15 cellular contexts compared by ENCODE assay signal in the genomic region with DNA sequence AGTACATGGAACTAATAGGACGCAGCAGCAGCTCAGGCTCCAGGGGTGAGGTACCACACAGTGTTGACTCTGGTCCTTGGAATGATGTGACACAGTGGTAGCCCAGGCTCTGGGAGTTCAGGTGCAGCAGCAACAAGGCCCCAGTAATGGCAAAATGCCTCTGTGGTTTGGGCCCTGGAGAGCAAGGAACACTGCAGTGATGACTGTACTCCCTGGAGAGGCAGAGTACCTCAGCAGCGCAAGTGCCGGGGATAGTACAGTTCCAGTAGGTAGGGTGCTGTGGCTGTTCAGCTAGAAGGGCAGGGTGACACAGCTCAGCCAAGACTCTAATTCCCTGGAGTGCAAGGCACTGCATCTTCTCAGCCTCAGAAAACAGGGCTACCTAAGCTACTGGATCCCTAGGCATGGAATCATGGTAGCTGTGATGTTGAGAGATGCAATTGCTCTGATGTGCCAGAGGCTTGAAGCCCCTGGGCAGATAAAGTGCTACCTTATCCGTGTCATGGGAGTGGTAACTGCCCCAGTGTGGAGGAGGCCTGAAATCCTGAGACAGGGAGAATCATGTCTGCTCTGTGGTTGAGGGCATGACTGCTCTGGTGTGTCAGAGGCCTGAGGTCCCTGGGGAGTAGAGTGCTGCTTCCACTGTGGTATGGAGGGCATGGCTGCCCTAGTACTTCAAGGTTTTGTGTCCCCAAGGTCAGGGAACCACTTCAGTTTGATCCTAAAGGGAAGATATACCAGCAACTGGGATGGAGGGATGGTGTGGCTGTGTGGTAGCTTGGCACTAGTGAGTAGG. TPM values are rescaled to one million over a fixed set of nuclear protein-coding genes. Genes with fewer than 3 reads are reported as not detected.
DNase-seq lines count a peak whose midpoint lies in the region; ATAC-seq, FAIRE-seq and TF ChIP-seq lines count a peak whose summit lies in the region.
"Had no signal": no experiment of that assay in that cellular context is flagged by ENCODE, and none has a peak within 500 bp of the region (broad histone marks: within the 10 kb centered on the region; RNA-seq: fewer than 3 reads in every experiment).

No MANE protein-coding gene starts in this region.

- H3K4me1 ChIP-seq in astrocyte (ENCODE audit: insufficient read depth, low read length) (peaks cover 31% of the 10 kb centered on the region), smooth muscle cell (ENCODE audit: low read depth) (no peaks in the 10 kb centered on the region)

- no peaks in the 10 kb centered on the region for H4K20me1 ChIP-seq in astrocyte (ENCODE audit: insufficient read depth, low read length)
- H4K20me1 ChIP-seq in smooth muscle cell (ENCODE audit: low read depth), result no peaks in the 10 kb centered on the region

- TF ChIP-seq CTCF in astrocyte (IDR thresholded peaks at IDR 0.05; ENCODE audit: insufficient read depth, low read depth, low read length) (no peak), smooth muscle cell (IDR thresholded peaks at IDR 0.05; ENCODE audit: borderline replicate concordance, insufficient read depth, poor library complexity, severe bottlenecking) (no peak), osteocyte (IDR thresholded peaks at IDR 0.05) (no peak)

- H3K36me3 ChIP-seq in astrocyte (ENCODE audit: insufficient read depth, low read length) (no peaks in the 10 kb centered on the region), smooth muscle cell (ENCODE audit: low read depth) (no peaks in the 10 kb centered on the region)

- no peak overlapping the region for H3K4me3 Mint-ChIP-seq in astrocyte (ENCODE audit: unreplicated experiment)
- no peak overlapping the region for H3K4me3 Mint-ChIP-seq in osteocyte (ENCODE audit: unreplicated experiment)
- no peak overlapping the region for H3K4me3 Mint-ChIP-seq in activated CD8-positive, alpha-beta T cell treated with anti-CD3 and anti-CD28 coated beads, Interleukin-2, amount 10 ng/mL, durations not matched to agents 7 days and 5 days
- no peak overlapping the region for H3K4me3 Mint-ChIP-seq in T-cell
- H3K4me3 Mint-ChIP-seq in naive thymus-derived CD8-positive, alpha-beta T cell, result no peak overlapping the region
- H3K4me3 Mint-ChIP-seq: central memory CD8-positive, alpha-beta T cell had no signal

- WGBS in smooth muscle cell (ENCODE audit: low lambda C conversion rate), result 86% methylated on average over 4 of the region's 4 CpGs

- H3K4me1 Mint-ChIP-seq in astrocyte (ENCODE audit: low read depth, unreplicated experiment) (peaks cover 44% of the 10 kb centered on the region), osteocyte (ENCODE audit: unreplicated experiment) (peaks cover 28% of the 10 kb centered on the region), T-cell (no peaks in the 10 kb centered on the region)
- no peaks in the 10 kb centered on the region for H3K4me1 Mint-ChIP-seq in activated CD8-positive, alpha-beta T cell treated with anti-CD3 and anti-CD28 coated beads, Interleukin-2, amount 10 ng/mL, durations not matched to agents 7 days and 5 days (ENCODE audit: low read depth)
- H3K4me1 Mint-ChIP-seq in naive thymus-derived CD8-positive, alpha-beta T cell, result no peaks in the 10 kb centered on the region
- H3K4me1 Mint-ChIP-seq: central memory CD8-positive, alpha-beta T cell had no signal

- H2AFZ ChIP-seq in astrocyte (ENCODE audit: low read depth, low read length) (no peak overlapping the region), smooth muscle cell (ENCODE audit: low read depth) (no peak overlapping the region)

- no peaks in the 10 kb centered on the region for H3F3A ChIP-seq in smooth muscle cell (ENCODE audit: low read depth)

- no peak for FAIRE-seq in astrocyte (lab: Jason Lieb, UNC)

- H3K79me2 ChIP-seq in astrocyte (ENCODE audit: insufficient read depth, low read length), result no peaks in the 10 kb centered on the region
- H3K79me2 ChIP-seq in smooth muscle cell (ENCODE audit: low read depth), result no peaks in the 10 kb centered on the region

- DNase-seq in astrocyte (ENCODE audit: low read depth) (peak; percentile 47), smooth muscle cell (lab: John Stamatoyannopoulos, UW; ENCODE audit: unreplicated experiment) (no peak), osteocyte (ENCODE audit: extremely low spot score, unreplicated experiment) (no peak), T-cell (no peak)
- no peak for DNase-seq in activated CD8-positive, alpha-beta T cell treated with anti-CD3 and anti-CD28 coated beads, Interleukin-2, amount 10 ng/mL, durations not matched to agents 7 days and 5 days
- no peak for DNase-seq in naive thymus-derived CD8-positive, alpha-beta T cell
- DNase-seq: islet precursor cell, NCI-H526, nucleus accumbens, SHP77 treated with DMSO at 0.1 percent for 48 hours had no signal

- H3K9ac ChIP-seq in astrocyte (ENCODE audit: low read length) (no peak overlapping the region), smooth muscle cell (ENCODE audit: low read depth) (no peak overlapping the region)

- H3K27ac ChIP-seq in astrocyte (ENCODE audit: low read depth, low read length) (no peak overlapping the region), smooth muscle cell (ENCODE audit: low read depth) (peak overlapping the region; percentile 86)
- H3K27ac ChIP-seq: HL-60 had no signal

- ATAC-seq in GM19043 (IDR thresholded peaks at IDR 0.05; ENCODE audit: low read depth, unreplicated experiment) (peak; percentile 51), HG03108 (IDR thresholded peaks at IDR 0.05; ENCODE audit: unreplicated experiment) (peak; percentile 69), T-cell (replicated peaks in 1 of 4) (no peak)
- no peak for ATAC-seq in activated CD8-positive, alpha-beta T cell treated with anti-CD3 and anti-CD28 coated beads, Interleukin-2, amount 10 ng/mL, durations not matched to agents 7 days and 5 days
- no peak for ATAC-seq in naive thymus-derived CD8-positive, alpha-beta T cell
- ATAC-seq: activated CD4-positive, CD25-positive, alpha-beta regulatory T cell treated with anti-CD3 and anti-CD28 coated beads, Interleukin-2, amount 50 U/mL, for 24 hours had no signal

- H3K4me2 ChIP-seq in astrocyte (ENCODE audit: low read length) (no peak overlapping the region), smooth muscle cell (no peak overlapping the region)

- H3K36me3 Mint-ChIP-seq in astrocyte (ENCODE audit: low read depth, unreplicated experiment), result no peaks in the 10 kb centered on the region
- no peaks in the 10 kb centered on the region for H3K36me3 Mint-ChIP-seq in osteocyte (ENCODE audit: unreplicated experiment)
- H3K36me3 Mint-ChIP-seq in activated CD8-positive, alpha-beta T cell treated with anti-CD3 and anti-CD28 coated beads, Interleukin-2, amount 10 ng/mL, durations not matched to agents 7 days and 5 days (ENCODE audit: low read depth), result no peaks in the 10 kb centered on the region
- H3K36me3 Mint-ChIP-seq in T-cell, result no peaks in the 10 kb centered on the region
- H3K36me3 Mint-ChIP-seq in naive thymus-derived CD8-positive, alpha-beta T cell, result no peaks in the 10 kb centered on the region

- peak overlapping the region; percentile 94 for H3K27ac Mint-ChIP-seq in astrocyte (ENCODE audit: unreplicated experiment)
- no peak overlapping the region for H3K27ac Mint-ChIP-seq in osteocyte (ENCODE audit: unreplicated experiment)
- H3K27ac Mint-ChIP-seq in activated CD8-positive, alpha-beta T cell treated with anti-CD3 and anti-CD28 coated beads, Interleukin-2, amount 10 ng/mL, durations not matched to agents 7 days and 5 days, result no peak overlapping the region
- H3K27ac Mint-ChIP-seq in T-cell, result no peak overlapping the region
- no peak overlapping the region for H3K27ac Mint-ChIP-seq in naive thymus-derived CD8-positive, alpha-beta T cell

- H3K27me3 ChIP-seq in astrocyte (ENCODE audit: insufficient read depth, low read length), result no peaks in the 10 kb centered on the region
- H3K27me3 ChIP-seq in smooth muscle cell (ENCODE audit: low read depth), result no peaks in the 10 kb centered on the region

- no peak overlapping the region for H3K4me3 ChIP-seq in astrocyte (ENCODE audit: insufficient read depth, low read depth, low read length)
- H3K4me3 ChIP-seq in smooth muscle cell, result no peak overlapping the region

- H3K27me3 Mint-ChIP-seq in astrocyte (ENCODE audit: low read depth, unreplicated experiment) (no peaks in the 10 kb centered on the region), osteocyte (ENCODE audit: unreplicated experiment) (peaks cover 18% of the 10 kb centered on the region), T-cell (peaks cover 14 to 19% of the 10 kb centered on the region in 2 donors)
- no peaks in the 10 kb centered on the region for H3K27me3 Mint-ChIP-seq in activated CD8-positive, alpha-beta T cell treated with anti-CD3 and anti-CD28 coated beads, Interleukin-2, amount 10 ng/mL, durations not matched to agents 7 days and 5 days (ENCODE audit: low read depth)
- H3K27me3 Mint-ChIP-seq in naive thymus-derived CD8-positive, alpha-beta T cell, result peaks cover 6 to 37% (median 24%) of the 10 kb centered on the region in 5 donors

- H3K9me3 ChIP-seq in astrocyte (ENCODE audit: insufficient read depth, low read depth, low read length), result no peaks in the 10 kb centered on the region
- H3K9me3 ChIP-seq in smooth muscle cell (replicated peaks; ENCODE audit: low read depth), result no peaks in the 10 kb centered on the region

- H3K9me3 Mint-ChIP-seq in astrocyte (ENCODE audit: unreplicated experiment) (no peaks in the 10 kb centered on the region), osteocyte (ENCODE audit: unreplicated experiment) (no peaks in the 10 kb centered on the region), T-cell (no peaks in the 10 kb centered on the region)
- peaks cover 4% of the 10 kb centered on the region for H3K9me3 Mint-ChIP-seq in activated CD8-positive, alpha-beta T cell treated with anti-CD3 and anti-CD28 coated beads, Interleukin-2, amount 10 ng/mL, durations not matched to agents 7 days and 5 days (ENCODE audit: insufficient read depth)
- H3K9me3 Mint-ChIP-seq in naive thymus-derived CD8-positive, alpha-beta T cell, result no peaks in the 10 kb centered on the region
- H3K9me3 Mint-ChIP-seq: central memory CD8-positive, alpha-beta T cell had no signal

- CTCF ChIA-PET in activated CD8-positive, alpha-beta T cell treated with anti-CD3 and anti-CD28 coated beads, Interleukin-2, amount 10 ng/mL, durations not matched to agents 7 days and 5 days (lab: Charles Lee), result no interaction called here
- CTCF ChIA-PET in T-cell (lab: Charles Lee), result no interaction called here

- POLR2A ChIA-PET in activated CD8-positive, alpha-beta T cell treated with anti-CD3 and anti-CD28 coated beads, Interleukin-2, amount 10 ng/mL, durations not matched to agents 7 days and 5 days (lab: Charles Lee), result no interaction called here
- POLR2A ChIA-PET in T-cell (lab: Charles Lee), result no interaction called here
- POLR2A ChIA-PET in naive thymus-derived CD8-positive, alpha-beta T cell (lab: Charles Lee), result no interaction called here

RNA-seq across cellular contexts. Expression of a gene that starts 55.2 kb away (rescaled TPM):
- 0.79 and 1.5 TPM in 2 replicates for total RNA-seq in astrocyte
- 58.6 and 123 TPM in 2 replicates for total RNA-seq in smooth muscle cell
- polyA plus RNA-seq in smooth muscle cell, result 83.5 and 86.9 TPM in 2 replicates
- total RNA-seq in osteocyte, result 0.50 and 0.64 TPM in 2 replicates
- not detected for total RNA-seq in activated CD8-positive, alpha-beta T cell treated with anti-CD3 and anti-CD28 coated beads, Interleukin-2, amount 10 ng/mL, durations not matched to agents 7 days and 5 days
- total RNA-seq in T-cell, result 10 to 100 TPM in 2 of 5 donors, 1 to 10 TPM in 1, under 1 TPM in 2; 0.54 to 29.4 (median 1.1) TPM
- under 1 TPM; 0.47 to 0.52 TPM for total RNA-seq in naive thymus-derived CD8-positive, alpha-beta T cell
- polyA plus RNA-seq in naive thymus-derived CD8-positive, alpha-beta T cell, result 1 to 10 TPM in 2 of 3 donors, under 1 TPM in 1; 0.98 to 9.0 (median 2.2) TPM

Comparison
In these comparisons a context has a peak if more than half of its experiments do, and no peak if none do; other contexts are left out.
1. ATAC-seq: peak in GM19043 (single experiment) and HG03108 (single experiment); none in activated CD8-positive, alpha-beta T cell treated with anti-CD3 and anti-CD28 coated beads, Interleukin-2, amount 10 ng/mL, durations not matched to agents 7 days and 5 days (single experiment), T-cell (0 of 4) and naive thymus-derived CD8-positive, alpha-beta T cell (0 of 2).